Comparison of ENCODE assay signal across 17 cellular contexts in the genomic region with DNA sequence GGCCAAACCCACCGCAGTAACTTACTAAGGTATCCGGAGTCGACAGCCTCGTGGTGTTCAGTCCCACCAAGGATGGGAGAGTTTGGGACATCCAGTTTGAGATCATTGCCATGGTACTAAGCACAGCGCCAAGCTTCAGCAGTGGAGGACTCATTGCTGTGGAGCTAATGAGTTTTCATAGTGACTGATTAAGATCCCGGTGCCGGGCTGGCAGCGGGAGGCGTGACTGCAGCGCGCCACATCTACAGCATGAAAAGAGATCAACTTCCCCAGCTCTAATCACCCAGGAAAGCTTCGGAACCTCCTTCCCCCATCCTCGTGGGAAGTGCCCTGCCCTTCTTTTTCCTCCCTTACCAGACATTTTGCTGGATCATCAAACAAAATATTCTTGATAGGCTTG.
A peak's percentile ranks its signal among the peaks of the same experiment; 100 is the strongest.
DNase-seq lines count a peak whose midpoint lies in the region; ATAC-seq and TF ChIP-seq lines count a peak whose summit lies in the region.
"Had no signal": no experiment of that assay in that cellular context is flagged by ENCODE, and none has a peak within 500 bp of the region (broad histone marks: within the 10 kb centered on the region; RNA-seq: fewer than 3 reads in every experiment).

No MANE protein-coding gene starts in this region.

- H3K9me3 ChIP-seq in neuronal stem cell (replicated peaks in 1 of 2; ENCODE audit: control insufficient read depth in 2 of 2, insufficient read depth in 1 of 2, low read depth in 1 of 2, low read length in 2 of 2) = no peaks in the 10 kb centered on the region
- H3K9me3 ChIP-seq: SJSA1, uterus had no signal

- peak; percentile 51 for DNase-seq in GM23338 (ENCODE audit: low spot score)
- DNase-seq in NCI-H748 (lab: John Stamatoyannopoulos, UW; ENCODE audit: unreplicated experiment) = peak; percentile 70
- peak; percentile 34 for DNase-seq in glutamatergic neuron
- peak; percentile 21 for DNase-seq in neuronal stem cell (ENCODE audit: low spot score)
- DNase-seq in SHP77 (lab: John Stamatoyannopoulos, UW) = no peak
- DNase-seq in stimulated activated effector memory CD8-positive, alpha-beta T cell treated with anti-CD3 and anti-CD28 coated beads, Interleukin-12 subunit alpha, Interleukin-12 subunit beta, amount 100 ng/mL, for 72 hours (ENCODE audit: low spot score in 2 of 2) = no peak
- DNase-seq in SKM-1 treated with dmso at 0.1 percent for 144 hours (lab: John Stamatoyannopoulos, UW; ENCODE audit: unreplicated experiment) = no peak
- DNase-seq in DMS 273 treated with DMSO at 0.1 percent for 48 hours (lab: John Stamatoyannopoulos, UW) = no peak
- DNase-seq: activated CD8-positive, alpha-beta T cell treated with anti-CD3 and anti-CD28 coated beads, Interleukin-2, amount 10 ng/mL, durations not matched to agents 7 days and 5 days; Calu3; NCI-H2029; occipital lobe; small intestine; stimulated activated naive CD4-positive, alpha-beta T cell; uterus had no signal

- no peaks in the 10 kb centered on the region for H3K27me3 ChIP-seq in GM23338 (ENCODE audit: insufficient read depth)
- H3K27me3 ChIP-seq in neuronal stem cell (ENCODE audit: control insufficient read depth in 3 of 3, insufficient read depth in 3 of 3, low read depth in 1 of 3, low read length in 3 of 3) = no peaks in the 10 kb centered on the region
- H3K27me3 ChIP-seq: SJSA1, uterus had no signal

- H3K4me1 ChIP-seq in GM23338 (ENCODE audit: insufficient read depth) (peaks cover 12% of the 10 kb centered on the region), neuronal stem cell (ENCODE audit: control insufficient read depth in 2 of 2, insufficient read depth in 1 of 2, low read depth in 1 of 2, low read length in 2 of 2) (peaks cover 0 to 7% of the 10 kb centered on the region in 2 donors)
- H3K4me1 ChIP-seq: SJSA1, uterus had no signal

- H3K4me2 ChIP-seq in GM23338 = peak overlapping the region; percentile 70
- H3K4me2 ChIP-seq in neuronal stem cell (ENCODE audit: insufficient read depth, low read length, poor library complexity, severe bottlenecking) = peak overlapping the region; percentile 37

- H3K14ac ChIP-seq in neuronal stem cell (ENCODE audit: low read length) = no peak overlapping the region

- no peaks in the 10 kb centered on the region for H3K36me3 Mint-ChIP-seq in GM23338 (ENCODE audit: low read depth)
- no peaks in the 10 kb centered on the region for H3K36me3 Mint-ChIP-seq in glutamatergic neuron (ENCODE audit: unreplicated experiment)
- H3K36me3 Mint-ChIP-seq in stimulated activated effector memory CD8-positive, alpha-beta T cell treated with anti-CD3 and anti-CD28 coated beads, Interleukin-12 subunit alpha, Interleukin-12 subunit beta, amount 100 ng/mL, for 72 hours = no peaks in the 10 kb centered on the region

- no peak overlapping the region for H2BK12ac ChIP-seq in neuronal stem cell (ENCODE audit: low read length)

- no peaks in the 10 kb centered on the region for H3F3A ChIP-seq in GM23338 (replicated peaks; ENCODE audit: low read depth)

- no peak overlapping the region for H4K91ac ChIP-seq in neuronal stem cell (ENCODE audit: low read depth, low read length, poor library complexity)

- no CpG with 5 or more reads among the region's 13 CpGs for WGBS in neuronal stem cell (ENCODE audit: extremely low coverage in 2 of 2, insufficient read length in 2 of 2, insufficient replicate concordance in 1 of 2), 2 donors

- no peak overlapping the region for H2BK120ac ChIP-seq in neuronal stem cell (ENCODE audit: low read depth, low read length)

- no peak overlapping the region for H3K27ac ChIP-seq in GM23338 (ENCODE audit: low read depth)
- H3K27ac ChIP-seq in neuronal stem cell (replicated peaks; ENCODE audit: low read length) = no peak overlapping the region
- H3K27ac ChIP-seq: SJSA1, uterus had no signal

- H3K9ac ChIP-seq in neuronal stem cell (ENCODE audit: low read depth, low read length, poor library complexity) = no peak overlapping the region

- H3K4me1 Mint-ChIP-seq in GM23338 (peaks cover 46% of the 10 kb centered on the region), glutamatergic neuron (ENCODE audit: low read depth, unreplicated experiment) (peaks cover under 1% of the 10 kb centered on the region)
- H3K4me1 Mint-ChIP-seq in stimulated activated effector memory CD8-positive, alpha-beta T cell treated with anti-CD3 and anti-CD28 coated beads, Interleukin-12 subunit alpha, Interleukin-12 subunit beta, amount 100 ng/mL, for 72 hours = no peaks in the 10 kb centered on the region
- H3K4me1 Mint-ChIP-seq: activated T-helper 17 cell treated with anti-CD3 and anti-CD28 coated beads, Interleukin-2, amount 50 U/mL, for 72 hours had no signal

- H4K8ac ChIP-seq in neuronal stem cell (ENCODE audit: low read depth, low read length) = no peak overlapping the region

- H3K36me3 ChIP-seq in GM23338 (ENCODE audit: insufficient read depth) (no peaks in the 10 kb centered on the region), neuronal stem cell (replicated peaks in 1 of 2; ENCODE audit: control insufficient read depth in 2 of 2, insufficient read depth in 2 of 2, low read length in 2 of 2) (no peaks in the 10 kb centered on the region)
- H3K36me3 ChIP-seq: SJSA1, uterus had no signal

- TF ChIP-seq CTCF in GM23338 (conservative IDR thresholded peaks at IDR 0.05; ENCODE audit: low read depth in 2 of 2) = no peak
- TF ChIP-seq CTCF in glutamatergic neuron (IDR thresholded peaks at IDR 0.05; ENCODE audit: partially characterized antibody, unreplicated experiment) = no peak

- H3K9me3 Mint-ChIP-seq in GM23338 (no peaks in the 10 kb centered on the region), glutamatergic neuron (ENCODE audit: unreplicated experiment) (peaks cover under 1% of the 10 kb centered on the region)
- H3K9me3 Mint-ChIP-seq in stimulated activated effector memory CD8-positive, alpha-beta T cell treated with anti-CD3 and anti-CD28 coated beads, Interleukin-12 subunit alpha, Interleukin-12 subunit beta, amount 100 ng/mL, for 72 hours = no peaks in the 10 kb centered on the region
- H3K9me3 Mint-ChIP-seq: activated T-helper 17 cell treated with anti-CD3 and anti-CD28 coated beads, Interleukin-2, amount 50 U/mL, for 72 hours had no signal

- H3K79me1 ChIP-seq in neuronal stem cell (ENCODE audit: low read depth, low read length) = no peaks in the 10 kb centered on the region

- no peaks in the 10 kb centered on the region for H3K9me2 ChIP-seq in GM23338 (ENCODE audit: insufficient read depth)

- H2AFZ ChIP-seq in GM23338 (peak overlapping the region; percentile 94), neuronal stem cell (ENCODE audit: low read length) (peak overlapping the region; percentile 12)

- no peak overlapping the region for H3K4ac ChIP-seq in neuronal stem cell (ENCODE audit: low read length)

- peak overlapping the region; percentile 51 for H3K18ac ChIP-seq in neuronal stem cell (ENCODE audit: low read length)

- no peak overlapping the region for H2BK5ac ChIP-seq in neuronal stem cell (ENCODE audit: low read length)

- no peaks in the 10 kb centered on the region for H4K20me1 ChIP-seq in GM23338 (replicated peaks; ENCODE audit: insufficient read depth)

- no peak overlapping the region for H2AK5ac ChIP-seq in neuronal stem cell (ENCODE audit: low read depth, low read length)

- peaks cover 2% of the 10 kb centered on the region for H3K27me3 Mint-ChIP-seq in GM23338 (ENCODE audit: insufficient read depth, low read depth, poor library complexity)
- H3K27me3 Mint-ChIP-seq in glutamatergic neuron (ENCODE audit: unreplicated experiment) = no peaks in the 10 kb centered on the region
- H3K27me3 Mint-ChIP-seq: activated T-helper 17 cell treated with anti-CD3 and anti-CD28 coated beads, Interleukin-2, amount 50 U/mL, for 72 hours had no signal

- H3K23ac ChIP-seq in neuronal stem cell (ENCODE audit: low read depth, low read length, poor library complexity) = no peak overlapping the region

- H2BK15ac ChIP-seq in neuronal stem cell (ENCODE audit: low read length) = no peak overlapping the region

- H3K4me3 ChIP-seq in GM23338 (peak overlapping the region; percentile 43), neuronal stem cell (ENCODE audit: low read length in 2 of 2) (peak overlapping the region in 1 of 2 donors; percentile 14)
- H3K4me3 ChIP-seq: SJSA1, uterus had no signal

- peak; percentile 73 for ATAC-seq in GM23338
- no peak for ATAC-seq in stimulated activated effector memory CD8-positive, alpha-beta T cell treated with anti-CD3 and anti-CD28 coated beads, Interleukin-12 subunit alpha, Interleukin-12 subunit beta, amount 100 ng/mL, for 72 hours
- ATAC-seq: activated CD8-positive, alpha-beta T cell treated with anti-CD3 and anti-CD28 coated beads, Interleukin-2, amount 10 ng/mL, durations not matched to agents 7 days and 5 days; activated T-helper 17 cell treated with anti-CD3 and anti-CD28 coated beads, Interleukin-2, amount 50 U/mL, for 72 hours had no signal

- H3K27ac Mint-ChIP-seq in GM23338 (peak overlapping the region; percentile 81), glutamatergic neuron (ENCODE audit: unreplicated experiment) (no peak overlapping the region)
- H3K27ac Mint-ChIP-seq in stimulated activated effector memory CD8-positive, alpha-beta T cell treated with anti-CD3 and anti-CD28 coated beads, Interleukin-12 subunit alpha, Interleukin-12 subunit beta, amount 100 ng/mL, for 72 hours = no peak overlapping the region
- H3K27ac Mint-ChIP-seq: activated CD8-positive, alpha-beta T cell treated with anti-CD3 and anti-CD28 coated beads, Interleukin-2, amount 10 ng/mL, durations not matched to agents 7 days and 5 days; activated T-helper 17 cell treated with anti-CD3 and anti-CD28 coated beads, Interleukin-2, amount 50 U/mL, for 72 hours had no signal

- H3K79me2 ChIP-seq in GM23338 (replicated peaks; ENCODE audit: insufficient read depth) = no peaks in the 10 kb centered on the region

- peak overlapping the region; percentile 70 for H3K4me3 Mint-ChIP-seq in GM23338
- peak overlapping the region; percentile 74 for H3K4me3 Mint-ChIP-seq in glutamatergic neuron (ENCODE audit: unreplicated experiment)
- no peak overlapping the region for H3K4me3 Mint-ChIP-seq in stimulated activated effector memory CD8-positive, alpha-beta T cell treated with anti-CD3 and anti-CD28 coated beads, Interleukin-12 subunit alpha, Interleukin-12 subunit beta, amount 100 ng/mL, for 72 hours
- H3K4me3 Mint-ChIP-seq: activated CD8-positive, alpha-beta T cell treated with anti-CD3 and anti-CD28 coated beads, Interleukin-2, amount 10 ng/mL, durations not matched to agents 7 days and 5 days; activated T-helper 17 cell treated with anti-CD3 and anti-CD28 coated beads, Interleukin-2, amount 50 U/mL, for 72 hours had no signal

TF ChIP-seq in GM23338, 12 proteins besides CTCF, POLR2A, EP300 and RAD21 (continues in another document):
- TF ChIP-seq CREB1 (CRISPR knock-in tag; IDR thresholded peaks at IDR 0.05; ENCODE audit: low read depth) (no peak), ZNF114 (CRISPR knock-in tag; IDR thresholded peaks at IDR 0.05) (no peak)

Comparison
In these comparisons a context has a peak if more than half of its experiments do, and no peak if none do; other contexts are left out.
1. DNase-seq: peak in GM23338 (single experiment), NCI-H748 (single experiment), glutamatergic neuron (single experiment) and neuronal stem cell (single experiment); none in SHP77 (0 of 2), stimulated activated effector memory CD8-positive, alpha-beta T cell treated with anti-CD3 and anti-CD28 coated beads, Interleukin-12 subunit alpha, Interleukin-12 subunit beta, amount 100 ng/mL, for 72 hours (0 of 2), SKM-1 treated with dmso at 0.1 percent for 144 hours (single experiment) and DMS 273 treated with DMSO at 0.1 percent for 48 hours (single experiment).